Comparison of ENCODE assay signal across 21 cellular contexts in the genomic region with DNA sequence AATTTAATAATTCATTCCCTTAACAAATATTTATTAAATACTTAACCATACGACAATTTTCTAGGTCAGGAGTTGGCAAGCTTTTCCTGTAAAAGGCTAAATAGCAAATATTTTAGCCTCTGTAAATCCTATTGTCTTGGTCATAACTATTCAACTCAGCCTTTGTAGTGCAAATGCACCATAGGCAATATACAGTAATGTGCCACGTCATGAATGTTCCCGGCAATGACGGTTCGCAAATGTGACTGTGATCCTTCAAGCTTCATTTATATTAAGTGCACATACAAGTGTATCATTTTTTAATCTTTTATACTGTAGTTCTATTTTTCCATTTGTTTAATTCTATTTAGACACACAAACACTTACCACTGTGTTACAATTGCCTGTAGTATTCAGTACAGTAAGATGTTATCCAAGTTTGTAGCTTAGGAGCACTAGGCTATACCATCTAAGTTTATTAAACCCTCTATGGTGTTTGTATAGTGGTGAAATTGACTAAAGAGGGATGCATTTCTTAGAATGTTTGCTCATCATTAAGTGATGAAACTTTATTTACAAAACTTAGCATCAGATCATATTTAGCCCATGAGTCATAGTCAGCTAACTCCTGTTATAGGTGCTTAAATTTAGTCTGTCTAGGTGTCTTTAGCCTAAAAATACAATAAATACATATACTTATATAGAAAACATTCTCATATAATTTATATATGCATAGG.
DNase-seq lines count a peak whose midpoint lies in the region; ATAC-seq and TF ChIP-seq lines count a peak whose summit lies in the region.
"Had no signal": no experiment of that assay in that cellular context is flagged by ENCODE, and none has a peak within 500 bp of the region (broad histone marks: within the 10 kb centered on the region; RNA-seq: fewer than 3 reads in every experiment).

No MANE protein-coding gene starts in this region.

- peaks cover 13% of the 10 kb centered on the region for H3K9me3 Mint-ChIP-seq in activated CD8-positive, alpha-beta T cell treated with anti-CD3 and anti-CD28 coated beads, Interleukin-2, amount 10 ng/mL, durations not matched to agents 7 days and 5 days (ENCODE audit: insufficient read depth)

- DNase-seq in SIG-M5 treated with dmso at 0.1 percent for 504 hours (lab: John Stamatoyannopoulos, UW; ENCODE audit: unreplicated experiment) (peak; percentile 12), SIG-M5 (lab: John Stamatoyannopoulos, UW) (no peak), Panc1 (ENCODE audit: low read depth, low spot score) (peak; percentile 18), epithelial cell of esophagus (ENCODE audit: low read depth) (peak; percentile 78), kidney glomerular epithelial cell (lab: John Stamatoyannopoulos, UW) (no peak)
- DNase-seq in activated CD8-positive, alpha-beta T cell treated with anti-CD3 and anti-CD28 coated beads, Interleukin-2, amount 10 ng/mL, durations not matched to agents 7 days and 5 days, result no peak
- DNase-seq: 8988T, H7, HFFc6, KG1, NCI-H1105, NCI-H146, NCI-H2029, NCI-H2227 treated with DMSO at 0.1 percent for 48 hours, NCI-H524, NCI-H82, Right ventricle myocardium superior, SK-N-SH had no signal

- H3K4me1 Mint-ChIP-seq in activated CD8-positive, alpha-beta T cell treated with anti-CD3 and anti-CD28 coated beads, Interleukin-2, amount 10 ng/mL, durations not matched to agents 7 days and 5 days (ENCODE audit: low read depth), result no peaks in the 10 kb centered on the region

- no peak for TF ChIP-seq CTCF in Panc1 (IDR thresholded peaks at IDR 0.05)
- no peak for TF ChIP-seq CTCF in epithelial cell of esophagus (IDR thresholded peaks at IDR 0.05; ENCODE audit: insufficient read depth, low read depth, low read length, missing control alignments)

- H3K27ac Mint-ChIP-seq in activated CD8-positive, alpha-beta T cell treated with anti-CD3 and anti-CD28 coated beads, Interleukin-2, amount 10 ng/mL, durations not matched to agents 7 days and 5 days, result no peak overlapping the region
- H3K27ac Mint-ChIP-seq: HFFc6 had no signal

- BruUV-seq in Panc1 (replicated peaks; lab: Mats Ljungman, UMichigan), result no TSS peak

- no peak overlapping the region for H3K4me3 Mint-ChIP-seq in activated CD8-positive, alpha-beta T cell treated with anti-CD3 and anti-CD28 coated beads, Interleukin-2, amount 10 ng/mL, durations not matched to agents 7 days and 5 days
- H3K4me3 Mint-ChIP-seq: HFFc6 had no signal

- in situ Hi-C loops in Panc1 (cut with HindIII; ENCODE audit: low pct_unique_long_range_greater_than_20kb, low sequenced_read_pairs), result no loop called here

- ATAC-seq in Panc1 (no peak), HG02642 (IDR thresholded peaks at IDR 0.05; ENCODE audit: poor library complexity, unreplicated experiment) (no peak)
- ATAC-seq in activated CD8-positive, alpha-beta T cell treated with anti-CD3 and anti-CD28 coated beads, Interleukin-2, amount 10 ng/mL, durations not matched to agents 7 days and 5 days, result no peak

- CTCF ChIA-PET in Panc1 (lab: Charles Lee), result no interaction called here
- CTCF ChIA-PET in activated CD8-positive, alpha-beta T cell treated with anti-CD3 and anti-CD28 coated beads, Interleukin-2, amount 10 ng/mL, durations not matched to agents 7 days and 5 days (lab: Charles Lee), result no interaction called here

- H3K4me1 ChIP-seq in Panc1 (ENCODE audit: control insufficient read depth, insufficient read depth, low read length), result no peaks in the 10 kb centered on the region

- POLR2A ChIA-PET in Panc1 (lab: Charles Lee), result interaction anchor here (0.6 kb wide), 1 partner anchor 105 kb away, joined by 3 read pairs; no protein-coding TSS in a partner anchor
- POLR2A ChIA-PET in activated CD8-positive, alpha-beta T cell treated with anti-CD3 and anti-CD28 coated beads, Interleukin-2, amount 10 ng/mL, durations not matched to agents 7 days and 5 days (lab: Charles Lee), result no interaction called here

- intact Hi-C loops in Panc1 (cut with micrococcal nuclease; ENCODE audit: unreplicated experiment), result no loop called here

- H3K27me3 Mint-ChIP-seq in activated CD8-positive, alpha-beta T cell treated with anti-CD3 and anti-CD28 coated beads, Interleukin-2, amount 10 ng/mL, durations not matched to agents 7 days and 5 days (ENCODE audit: low read depth), result no peaks in the 10 kb centered on the region

- no peaks in the 10 kb centered on the region for H3K9me3 ChIP-seq in Panc1 (ENCODE audit: control insufficient read depth, insufficient read depth, low read depth, low read length)
- H3K9me3 ChIP-seq: SK-N-SH had no signal

- no peaks in the 10 kb centered on the region for H3K27me3 ChIP-seq in Panc1 (ENCODE audit: control insufficient read depth, insufficient read depth, low read length)

- H3K4me3 ChIP-seq in Panc1 (ENCODE audit: low read depth in 2 of 2, low read length in 2 of 2) (no peak overlapping the region), epithelial cell of esophagus (ENCODE audit: low read length) (no peak overlapping the region)

- H3K36me3 Mint-ChIP-seq in activated CD8-positive, alpha-beta T cell treated with anti-CD3 and anti-CD28 coated beads, Interleukin-2, amount 10 ng/mL, durations not matched to agents 7 days and 5 days (ENCODE audit: low read depth), result no peaks in the 10 kb centered on the region

- H3K27ac ChIP-seq in Panc1 (ENCODE audit: low read length), result no peak overlapping the region
- H3K27ac ChIP-seq: C4-2B, HL-60 had no signal

- no peaks in the 10 kb centered on the region for H3K36me3 ChIP-seq in Panc1 (ENCODE audit: control insufficient read depth, insufficient read depth, low read length)

Comparison
In these comparisons a context has a peak if more than half of its experiments do, and no peak if none do; other contexts are left out.
1. DNase-seq: peak in SIG-M5 treated with dmso at 0.1 percent for 504 hours (single experiment), Panc1 (single experiment) and epithelial cell of esophagus (single experiment); none in SIG-M5 (single experiment), kidney glomerular epithelial cell (single experiment) and activated CD8-positive, alpha-beta T cell treated with anti-CD3 and anti-CD28 coated beads, Interleukin-2, amount 10 ng/mL, durations not matched to agents 7 days and 5 days (single experiment).